Comparison of ENCODE assay signal across 1 cellular context in genomic region chr12:40168001-40168400, GRCh38.
TF ChIP-seq lines count a peak whose summit lies in the region.

No MANE protein-coding gene starts in this region.

TF ChIP-seq in GM23338, 12 proteins besides CTCF, POLR2A, EP300 and RAD21 (continued from another document):
- TF ChIP-seq REST (IDR thresholded peaks at IDR 0.05; ENCODE audit: unreplicated experiment) (no peak), ZNF114 (CRISPR knock-in tag; IDR thresholded peaks at IDR 0.05) (no peak), JUNB (IDR thresholded peaks at IDR 0.05; ENCODE audit: unreplicated experiment) (no peak), NANOG (IDR thresholded peaks at IDR 0.05; ENCODE audit: borderline replicate concordance) (no peak), POLR2AphosphoS5 (IDR thresholded peaks at IDR 0.05; ENCODE audit: low read depth) (no peak), ETS1 (IDR thresholded peaks at IDR 0.05) (no peak), STAT1 (IDR thresholded peaks at IDR 0.05; ENCODE audit: unreplicated experiment) (no peak)
